In genomic region chr5:72114629-72115028, GRCh38 we compare ENCODE assay signal across 16 cellular contexts. TPM values are rescaled to one million over a fixed set of nuclear protein-coding genes. Genes with fewer than 3 reads are reported as not detected.
DNase-seq lines count a peak whose midpoint lies in the region; TF ChIP-seq lines count a peak whose summit lies in the region.
"Had no signal": no experiment of that assay in that cellular context is flagged by ENCODE, and none has a peak within 500 bp of the region (broad histone marks: within the 10 kb centered on the region; RNA-seq: fewer than 3 reads in every experiment).

No MANE protein-coding gene starts in this region.

- H3K9me3 Mint-ChIP-seq in MCF 10A (ENCODE audit: unreplicated experiment) = no peaks in the 10 kb centered on the region

- no peak overlapping the region for H2BK15ac ChIP-seq in mesenchymal stem cell (ENCODE audit: low read depth, poor library complexity, severe bottlenecking)

- no peaks in the 10 kb centered on the region for H3K4me1 ChIP-seq in breast epithelium
- peaks cover 4% of the 10 kb centered on the region for H3K4me1 ChIP-seq in mesenchymal stem cell (ENCODE audit: control insufficient read depth, insufficient read depth, low read depth, low read length)
- H3K4me1 ChIP-seq in tibial artery = peaks cover 0 to 99% (median 35%) of the 10 kb centered on the region in 4 donors

- TF ChIP-seq CTCF in breast epithelium (IDR thresholded peaks at IDR 0.05) (no peak), MCF 10A (IDR thresholded peaks at IDR 0.05; ENCODE audit: unreplicated experiment) (no peak), tibial artery (IDR thresholded peaks at IDR 0.05) (no peak)

- peak overlapping the region; percentile 56 for H4K8ac ChIP-seq in mesenchymal stem cell (ENCODE audit: low read length)

- H3K9ac ChIP-seq in mesenchymal stem cell (ENCODE audit: low read length) = no peak overlapping the region
- H3K9ac ChIP-seq: GM23248 had no signal

- peaks cover 26% of the 10 kb centered on the region for H3K79me1 ChIP-seq in mesenchymal stem cell (replicated peaks; ENCODE audit: low read length, poor library complexity, severe bottlenecking)

- intact Hi-C loops in breast epithelium (cut with DNase I; ENCODE audit: low total_unique reads) (loop anchor here (2.0 kb wide), 1 partner anchor 74 kb away; no protein-coding TSS in a partner anchor), MCF 10A (cut with micrococcal nuclease) (no loop called here), tibial artery (cut with DNase I; ENCODE audit: low total_unique reads) (no loop called here), posterior vena cava (cut with DNase I) (no loop called here)

- peaks cover 5% of the 10 kb centered on the region for H3K4me1 Mint-ChIP-seq in MCF 10A (ENCODE audit: insufficient read depth, unreplicated experiment)
- H3K4me1 Mint-ChIP-seq: CD4-positive, alpha-beta memory T cell had no signal

- H3K23ac ChIP-seq in mesenchymal stem cell (ENCODE audit: low read length in 2 of 2) = no peak overlapping the region

- H2AFZ ChIP-seq in mesenchymal stem cell (ENCODE audit: low read depth, low read length) = no peak overlapping the region
- H2AFZ ChIP-seq: GM23248 had no signal

- H2AK5ac ChIP-seq in mesenchymal stem cell (ENCODE audit: low read length, severe bottlenecking) = no peak overlapping the region

- H3K9me3 ChIP-seq in breast epithelium = no peaks in the 10 kb centered on the region
- H3K9me3 ChIP-seq in mesenchymal stem cell (ENCODE audit: control insufficient read depth, low read length) = peaks cover 7% of the 10 kb centered on the region
- H3K9me3 ChIP-seq in tibial artery = no peaks in the 10 kb centered on the region
- H3K9me3 ChIP-seq: BE2C had no signal

- no peak overlapping the region for H3K4me3 ChIP-seq in breast epithelium
- no peak overlapping the region for H3K4me3 ChIP-seq in mesenchymal stem cell (ENCODE audit: insufficient read depth in 1 of 2, low read depth in 1 of 2, low read length in 2 of 2)
- H3K4me3 ChIP-seq in tibial artery = no peak overlapping the region
- H3K4me3 ChIP-seq: GM23248 had no signal

- H3K4me2 ChIP-seq in mesenchymal stem cell (ENCODE audit: low read length, poor library complexity, severe bottlenecking) = no peak overlapping the region

- H3K27ac ChIP-seq in breast epithelium (peak overlapping the region; percentile 48 to 77), mesenchymal stem cell (ENCODE audit: low read length, poor library complexity, severe bottlenecking) (no peak overlapping the region), tibial artery (peak overlapping the region; percentile 42 to 96)
- H3K27ac ChIP-seq: C4-2B, GM23248 had no signal

- no peak overlapping the region for H3K4ac ChIP-seq in mesenchymal stem cell (ENCODE audit: low read depth in 1 of 2, low read length in 2 of 2)

- H2BK5ac ChIP-seq in mesenchymal stem cell (ENCODE audit: low read depth, low read length, poor library complexity, severe bottlenecking) = no peak overlapping the region

- no peak overlapping the region for H2BK120ac ChIP-seq in mesenchymal stem cell (ENCODE audit: low read depth, low read length)

- POLR2A ChIA-PET in MCF 10A (lab: Yijun Ruan, JAX) = interaction anchor here (1.5 kb wide), 1 partner anchor 10 kb away, joined by 3 read pairs; no protein-coding TSS in a partner anchor

- no peak overlapping the region for H3K27ac Mint-ChIP-seq in MCF 10A (ENCODE audit: low read depth, unreplicated experiment)
- H3K27ac Mint-ChIP-seq: CD4-positive, alpha-beta memory T cell had no signal

- H3K4me3 Mint-ChIP-seq in MCF 10A (ENCODE audit: unreplicated experiment) = no peak overlapping the region
- H3K4me3 Mint-ChIP-seq: CD4-positive, alpha-beta memory T cell had no signal

- H3K14ac ChIP-seq in mesenchymal stem cell (ENCODE audit: low read length in 2 of 2) = no peak overlapping the region

- no peak overlapping the region for H4K91ac ChIP-seq in mesenchymal stem cell (ENCODE audit: low read length)

- H3K36me3 ChIP-seq in breast epithelium = no peaks in the 10 kb centered on the region
- peaks cover 14 to 61% of the 10 kb centered on the region in 2 experiments for H3K36me3 ChIP-seq in mesenchymal stem cell (ENCODE audit: control insufficient read depth in 1 of 2, insufficient read depth in 2 of 2, low read depth in 1 of 2, low read length in 2 of 2)
- H3K36me3 ChIP-seq in tibial artery = peaks cover 31 to 45% (median 44%) of the 10 kb centered on the region in 3 donors

- CTCF ChIA-PET in MCF 10A (lab: Yijun Ruan, JAX) = no interaction called here

- H3K27me3 ChIP-seq in breast epithelium = no peaks in the 10 kb centered on the region
- H3K27me3 ChIP-seq in mesenchymal stem cell (ENCODE audit: control insufficient read depth in 1 of 2, insufficient read depth in 1 of 2, low read length in 2 of 2) = no peaks in the 10 kb centered on the region
- H3K27me3 ChIP-seq in tibial artery = no peaks in the 10 kb centered on the region
- H3K27me3 ChIP-seq: BE2C had no signal

- no TSS peak for BruUV-seq in MCF 10A (replicated peaks; lab: Mats Ljungman, UMichigan)

- TF ChIP-seq POLR2A in breast epithelium (IDR thresholded peaks at IDR 0.05) = no peak

- H3K36me3 Mint-ChIP-seq in MCF 10A (ENCODE audit: insufficient read depth, unreplicated experiment) = peaks cover 15% of the 10 kb centered on the region
- H3K36me3 Mint-ChIP-seq: CD4-positive, alpha-beta memory T cell had no signal

- H2BK12ac ChIP-seq in mesenchymal stem cell (ENCODE audit: low read length in 2 of 2) = no peak overlapping the region

- no peaks in the 10 kb centered on the region for H3K27me3 Mint-ChIP-seq in MCF 10A (ENCODE audit: insufficient read depth, unreplicated experiment)

- no CpG with 5 or more reads among the region's 2 CpGs for WGBS in mesenchymal stem cell

- H3K18ac ChIP-seq in mesenchymal stem cell (ENCODE audit: low read depth in 1 of 2, low read length in 2 of 2) = no peak overlapping the region

- no peak for DNase-seq in breast epithelium (ENCODE audit: low spot score in 2 of 2)
- DNase-seq in MCF 10A (ENCODE audit: unreplicated experiment) = no peak
- DNase-seq in dermis blood vessel endothelial cell = peak; percentile 58
- no peak for DNase-seq in mesenchymal stem cell
- no peak for DNase-seq in tibial artery
- no peak for DNase-seq in posterior vena cava (ENCODE audit: low spot score)
- DNase-seq in activated CD4-positive, CD25-positive, alpha-beta regulatory T cell treated with anti-CD3 and anti-CD28 coated beads, Interleukin-2, amount 50 U/mL, for 72 hours = no peak
- no peak for DNase-seq in activated gamma-delta T cell treated with Interleukin-2 at 50 U/mL for 16 hours
- DNase-seq: 8988T; BE2C; CD4-positive, alpha-beta memory T cell; DMS79; GM23248; H7 had no signal

RNA-seq across cellular contexts. Expression of gene MAP1B, which starts 7.4 kb away (rescaled TPM):
- total RNA-seq in breast epithelium (1,000 to 10,000 TPM in 1 of 3 donors, 100 to 1,000 TPM in 2; 258 to 2,233 (median 271) TPM), MCF 10A (2022) (43.8 and 56.0 TPM in 2 replicates), dermis blood vessel endothelial cell (134 and 182 TPM in 2 replicates), posterior vena cava (100 to 1,000 TPM; 437 to 479 TPM)
- 39.4 TPM for polyA plus RNA-seq in mesenchymal stem cell (2013, experiment 1 of 2)
- 35.3 TPM for polyA plus RNA-seq in mesenchymal stem cell (2013, experiment 2 of 2)
- total RNA-seq: CD4-positive, alpha-beta memory T cell; HT-29 had no signal
